In the genomic region with DNA sequence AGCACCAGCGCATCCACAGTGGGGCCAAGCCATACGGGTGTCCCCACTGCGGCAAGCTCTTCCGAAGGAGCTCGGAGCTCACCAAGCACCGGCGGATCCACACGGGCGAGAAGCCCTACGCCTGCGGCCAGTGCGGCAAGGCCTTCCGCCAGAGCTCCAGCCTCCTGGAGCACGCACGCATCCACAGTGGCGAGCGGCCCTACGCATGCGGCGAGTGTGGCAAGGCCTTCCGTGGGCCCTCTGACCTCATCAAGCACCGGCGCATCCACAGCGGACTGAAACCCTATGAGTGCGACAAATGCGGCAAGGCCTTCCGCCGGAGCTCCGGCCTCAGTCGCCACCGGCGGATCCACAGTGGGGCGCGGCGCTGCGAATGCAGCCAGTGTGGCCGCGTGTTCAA, we compare ENCODE assay signal across 2 cellular contexts.
TF ChIP-seq lines count a peak whose summit lies in the region.

No MANE protein-coding gene starts in this region.

TF ChIP-seq in GM12878, 131 proteins besides CTCF, POLR2A, EP300 and RAD21:
- no peak for TF ChIP-seq TBL1XR1 (IDR thresholded peaks at IDR 0.05; ENCODE audit: low read depth, low read length)
- TF ChIP-seq ZNF592 (IDR thresholded peaks at IDR 0.05), result no peak
- TF ChIP-seq ZZZ3 (IDR thresholded peaks at IDR 0.05; ENCODE audit: control insufficient read depth, insufficient read length, low read depth), result no peak
- TF ChIP-seq NR2C2 (IDR thresholded peaks at IDR 0.05; ENCODE audit: borderline replicate concordance, control insufficient read depth, insufficient read length, low read depth), result no peak
- TF ChIP-seq JUNB (IDR thresholded peaks at IDR 0.05), result no peak
- TF ChIP-seq, protein P1, sequence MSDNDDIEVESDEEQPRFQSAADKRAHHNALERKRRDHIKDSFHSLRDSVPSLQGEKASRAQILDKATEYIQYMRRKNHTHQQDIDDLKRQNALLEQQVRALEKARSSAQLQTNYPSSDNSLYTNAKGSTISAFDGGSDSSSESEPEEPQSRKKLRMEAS (IDR thresholded peaks at IDR 0.05; ENCODE audit: low read depth, low read length), result no peak
- TF ChIP-seq ZNF274 (IDR thresholded peaks at IDR 0.05; ENCODE audit: insufficient read depth, insufficient read length), result no peak
- no peak for TF ChIP-seq TAF1 (IDR thresholded peaks at IDR 0.05; ENCODE audit: borderline replicate concordance, low read depth, low read length)
- no peak for TF ChIP-seq ETV6 (conservative IDR thresholded peaks at IDR 0.05 in 1 of 2, IDR thresholded peaks at IDR 0.05 in 1 of 2; ENCODE audit: borderline replicate concordance in 1 of 2, low read depth in 1 of 2)

TF ChIP-seq in K562, 482 proteins besides CTCF, POLR2A, EP300 and RAD21:
- TF ChIP-seq ARID2 (IDR thresholded peaks at IDR 0.05), result no peak
- 0 out of 2 replicates have a peak, but pooled peaks have one; percentile 37 for TF ChIP-seq POLR2G (IDR thresholded peaks at IDR 0.05; ENCODE audit: low read depth, low read length)
- TF ChIP-seq ZNF274 (IDR thresholded peaks at IDR 0.05; ENCODE audit: borderline replicate concordance, low read depth, low read length), result no peak
- peak; percentile 27; the same call in 1 of the 2 replicates for TF ChIP-seq RBFOX2 (IDR thresholded peaks at IDR 0.05; ENCODE audit: low read depth, low read length)
